Comparison of ENCODE assay signal across 1 cellular context in the genomic region with DNA sequence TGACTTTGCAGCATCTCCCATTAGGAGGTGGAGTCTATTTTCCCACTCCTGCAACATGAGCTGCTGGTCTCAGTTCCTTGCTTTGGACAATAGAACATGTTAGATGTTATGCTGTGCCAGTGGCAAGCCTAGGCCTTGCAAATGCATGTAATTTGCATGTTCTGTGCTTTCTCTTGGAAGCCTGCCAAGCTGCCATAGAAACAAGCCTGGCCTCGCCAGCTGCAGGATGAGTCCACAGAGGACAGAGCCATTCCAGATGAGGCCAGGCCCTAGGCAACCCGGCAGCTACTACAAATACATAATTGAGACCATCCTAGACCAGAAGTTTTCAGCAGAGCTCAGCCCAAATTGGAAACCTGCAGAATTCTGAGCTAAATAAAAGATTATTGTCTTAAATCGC.
TF ChIP-seq lines count a peak whose summit lies in the region.

No MANE protein-coding gene starts in this region.

TF ChIP-seq in GM23338, 12 proteins besides CTCF, POLR2A, EP300 and RAD21 (continued from another document):
- TF ChIP-seq, protein P1, sequence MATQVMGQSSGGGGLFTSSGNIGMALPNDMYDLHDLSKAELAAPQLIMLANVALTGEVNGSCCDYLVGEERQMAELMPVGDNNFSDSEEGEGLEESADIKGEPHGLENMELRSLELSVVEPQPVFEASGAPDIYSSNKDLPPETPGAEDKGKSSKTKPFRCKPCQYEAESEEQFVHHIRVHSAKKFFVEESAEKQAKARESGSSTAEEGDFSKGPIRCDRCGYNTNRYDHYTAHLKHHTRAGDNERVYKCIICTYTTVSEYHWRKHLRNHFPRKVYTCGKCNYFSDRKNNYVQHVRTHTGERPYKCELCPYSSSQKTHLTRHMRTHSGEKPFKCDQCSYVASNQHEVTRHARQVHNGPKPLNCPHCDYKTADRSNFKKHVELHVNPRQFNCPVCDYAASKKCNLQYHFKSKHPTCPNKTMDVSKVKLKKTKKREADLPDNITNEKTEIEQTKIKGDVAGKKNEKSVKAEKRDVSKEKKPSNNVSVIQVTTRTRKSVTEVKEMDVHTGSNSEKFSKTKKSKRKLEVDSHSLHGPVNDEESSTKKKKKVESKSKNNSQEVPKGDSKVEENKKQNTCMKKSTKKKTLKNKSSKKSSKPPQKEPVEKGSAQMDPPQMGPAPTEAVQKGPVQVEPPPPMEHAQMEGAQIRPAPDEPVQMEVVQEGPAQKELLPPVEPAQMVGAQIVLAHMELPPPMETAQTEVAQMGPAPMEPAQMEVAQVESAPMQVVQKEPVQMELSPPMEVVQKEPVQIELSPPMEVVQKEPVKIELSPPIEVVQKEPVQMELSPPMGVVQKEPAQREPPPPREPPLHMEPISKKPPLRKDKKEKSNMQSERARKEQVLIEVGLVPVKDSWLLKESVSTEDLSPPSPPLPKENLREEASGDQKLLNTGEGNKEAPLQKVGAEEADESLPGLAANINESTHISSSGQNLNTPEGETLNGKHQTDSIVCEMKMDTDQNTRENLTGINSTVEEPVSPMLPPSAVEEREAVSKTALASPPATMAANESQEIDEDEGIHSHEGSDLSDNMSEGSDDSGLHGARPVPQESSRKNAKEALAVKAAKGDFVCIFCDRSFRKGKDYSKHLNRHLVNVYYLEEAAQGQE (IDR thresholded peaks at IDR 0.05; ENCODE audit: unreplicated experiment), result no peak
- TF ChIP-seq NANOG (IDR thresholded peaks at IDR 0.05; ENCODE audit: borderline replicate concordance), result no peak
- TF ChIP-seq, protein P2, sequence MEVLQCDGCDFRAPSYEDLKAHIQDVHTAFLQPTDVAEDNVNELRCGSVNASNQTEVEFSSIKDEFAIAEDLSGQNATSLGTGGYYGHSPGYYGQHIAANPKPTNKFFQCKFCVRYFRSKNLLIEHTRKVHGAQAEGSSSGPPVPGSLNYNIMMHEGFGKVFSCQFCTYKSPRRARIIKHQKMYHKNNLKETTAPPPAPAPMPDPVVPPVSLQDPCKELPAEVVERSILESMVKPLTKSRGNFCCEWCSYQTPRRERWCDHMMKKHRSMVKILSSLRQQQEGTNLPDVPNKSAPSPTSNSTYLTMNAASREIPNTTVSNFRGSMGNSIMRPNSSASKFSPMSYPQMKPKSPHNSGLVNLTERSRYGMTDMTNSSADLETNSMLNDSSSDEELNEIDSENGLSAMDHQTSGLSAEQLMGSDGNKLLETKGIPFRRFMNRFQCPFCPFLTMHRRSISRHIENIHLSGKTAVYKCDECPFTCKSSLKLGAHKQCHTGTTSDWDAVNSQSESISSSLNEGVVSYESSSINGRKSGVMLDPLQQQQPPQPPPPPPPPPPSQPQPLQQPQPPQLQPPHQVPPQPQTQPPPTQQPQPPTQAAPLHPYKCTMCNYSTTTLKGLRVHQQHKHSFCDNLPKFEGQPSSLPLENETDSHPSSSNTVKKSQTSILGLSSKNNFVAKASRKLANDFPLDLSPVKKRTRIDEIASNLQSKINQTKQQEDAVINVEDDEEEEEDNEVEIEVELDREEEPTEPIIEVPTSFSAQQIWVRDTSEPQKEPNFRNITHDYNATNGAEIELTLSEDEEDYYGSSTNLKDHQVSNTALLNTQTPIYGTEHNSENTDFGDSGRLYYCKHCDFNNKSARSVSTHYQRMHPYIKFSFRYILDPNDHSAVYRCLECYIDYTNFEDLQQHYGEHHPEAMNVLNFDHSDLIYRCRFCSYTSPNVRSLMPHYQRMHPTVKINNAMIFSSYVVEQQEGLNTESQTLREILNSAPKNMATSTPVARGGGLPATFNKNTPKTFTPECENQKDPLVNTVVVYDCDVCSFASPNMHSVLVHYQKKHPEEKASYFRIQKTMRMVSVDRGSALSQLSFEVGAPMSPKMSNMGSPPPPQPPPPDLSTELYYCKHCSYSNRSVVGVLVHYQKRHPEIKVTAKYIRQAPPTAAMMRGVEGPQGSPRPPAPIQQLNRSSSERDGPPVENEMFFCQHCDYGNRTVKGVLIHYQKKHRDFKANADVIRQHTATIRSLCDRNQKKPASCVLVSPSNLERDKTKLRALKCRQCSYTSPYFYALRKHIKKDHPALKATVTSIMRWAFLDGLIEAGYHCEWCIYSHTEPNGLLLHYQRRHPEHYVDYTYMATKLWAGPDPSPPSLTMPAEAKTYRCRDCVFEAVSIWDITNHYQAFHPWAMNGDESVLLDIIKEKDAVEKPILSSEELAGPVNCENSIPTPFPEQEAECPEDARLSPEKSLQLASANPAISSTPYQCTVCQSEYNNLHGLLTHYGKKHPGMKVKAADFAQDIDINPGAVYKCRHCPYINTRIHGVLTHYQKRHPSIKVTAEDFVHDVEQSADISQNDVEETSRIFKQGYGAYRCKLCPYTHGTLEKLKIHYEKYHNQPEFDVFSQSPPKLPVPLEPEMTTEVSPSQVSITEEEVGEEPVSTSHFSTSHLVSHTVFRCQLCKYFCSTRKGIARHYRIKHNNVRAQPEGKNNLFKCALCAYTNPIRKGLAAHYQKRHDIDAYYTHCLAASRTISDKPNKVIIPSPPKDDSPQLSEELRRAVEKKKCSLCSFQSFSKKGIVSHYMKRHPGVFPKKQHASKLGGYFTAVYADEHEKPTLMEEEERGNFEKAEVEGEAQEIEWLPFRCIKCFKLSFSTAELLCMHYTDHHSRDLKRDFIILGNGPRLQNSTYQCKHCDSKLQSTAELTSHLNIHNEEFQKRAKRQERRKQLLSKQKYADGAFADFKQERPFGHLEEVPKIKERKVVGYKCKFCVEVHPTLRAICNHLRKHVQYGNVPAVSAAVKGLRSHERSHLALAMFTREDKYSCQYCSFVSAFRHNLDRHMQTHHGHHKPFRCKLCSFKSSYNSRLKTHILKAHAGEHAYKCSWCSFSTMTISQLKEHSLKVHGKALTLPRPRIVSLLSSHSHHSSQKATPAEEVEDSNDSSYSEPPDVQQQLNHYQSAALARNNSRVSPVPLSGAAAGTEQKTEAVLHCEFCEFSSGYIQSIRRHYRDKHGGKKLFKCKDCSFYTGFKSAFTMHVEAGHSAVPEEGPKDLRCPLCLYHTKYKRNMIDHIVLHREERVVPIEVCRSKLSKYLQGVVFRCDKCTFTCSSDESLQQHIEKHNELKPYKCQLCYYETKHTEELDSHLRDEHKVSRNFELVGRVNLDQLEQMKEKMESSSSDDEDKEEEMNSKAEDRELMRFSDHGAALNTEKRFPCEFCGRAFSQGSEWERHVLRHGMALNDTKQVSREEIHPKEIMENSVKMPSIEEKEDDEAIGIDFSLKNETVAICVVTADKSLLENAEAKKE (CRISPR knock-in tag; IDR thresholded peaks at IDR 0.05), result no peak
